30 cellular contexts compared by ENCODE assay signal in the genomic region with DNA sequence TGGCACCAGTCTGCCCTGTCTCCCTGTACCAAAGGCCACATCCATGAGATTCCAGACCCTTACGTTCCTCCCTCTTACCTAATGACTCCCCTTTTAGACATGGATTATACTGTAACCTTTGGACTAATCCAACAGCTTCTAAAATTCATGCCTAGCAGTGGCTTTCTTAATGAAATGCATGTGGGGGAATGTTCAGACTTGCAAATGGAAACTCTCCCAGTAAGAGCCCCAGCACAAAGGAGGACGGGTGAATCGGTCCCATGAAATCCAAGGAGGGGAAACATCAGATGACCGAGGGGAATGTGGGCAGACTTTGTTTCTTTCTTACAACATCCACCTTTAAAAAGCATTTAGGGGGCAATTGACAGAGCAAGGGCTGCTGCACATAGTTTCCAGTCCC.
"Had no signal": no experiment of that assay in that cellular context is flagged by ENCODE, and none has a peak within 500 bp of the region (broad histone marks: within the 10 kb centered on the region; RNA-seq: fewer than 3 reads in every experiment).

No MANE protein-coding gene starts in this region.

- H3K27ac Mint-ChIP-seq: activated CD4-positive, alpha-beta T cell treated with anti-CD3 and anti-CD28 coated beads for 36 hours; activated T-helper 1 cell treated with anti-CD3 and anti-CD28 coated beads, Interleukin-12 subunit alpha, Interleukin-12 subunit beta, Interleukin-2, Interleukin-4 antibody, amounts not matched to agents 30 ng/mL and 10 ng/mL and 1 ng/mL, durations not matched to agents 14 hours and 24 hours and 36 hours; dendritic cell treated with granulocyte-macrophage colony-stimulating factor and Interleukin-4, amounts not matched to agents 40 ng/mL and 50 ng/mL, for 4 days; endodermal cell; nephron progenitor cell; stimulated activated memory B cell treated with anti-CD40 and anti-IgM and Interleukin-4, amounts not matched to agents 10 μg/mL and 1 μg/mL and 100 μg/mL, for 72 hours; stimulated activated naive CD8-positive, alpha-beta T cell treated with anti-CD3 and anti-CD28 coated beads, Interleukin-15, amount 100 ng/mL, for 72 hours; T-helper 2 cell treated with Interferon-gamma antibody and Interleukin-4, amounts not matched to agents 5 μg/mL and 100 μg/mL, for 36 hours had no signal

- H3K27me3 Mint-ChIP-seq: activated CD4-positive, alpha-beta T cell treated with anti-CD3 and anti-CD28 coated beads for 36 hours had no signal

- ATAC-seq: activated CD4-positive, alpha-beta T cell treated with anti-CD3 and anti-CD28 coated beads for 36 hours; heart right ventricle; stimulated activated memory B cell treated with anti-CD40 and anti-IgM and Interleukin-4, amounts not matched to agents 10 μg/mL and 1 μg/mL and 100 μg/mL, for 72 hours; stimulated activated naive CD8-positive, alpha-beta T cell treated with anti-CD3 and anti-CD28 coated beads, Interleukin-15, amount 100 ng/mL, for 72 hours had no signal

- H3K9me3 Mint-ChIP-seq: activated T-helper 1 cell treated with anti-CD3 and anti-CD28 coated beads, Interleukin-12 subunit alpha, Interleukin-12 subunit beta, Interleukin-2, Interleukin-4 antibody, amounts not matched to agents 30 ng/mL and 10 ng/mL and 1 ng/mL, durations not matched to agents 14 hours and 24 hours and 36 hours; central memory CD8-positive, alpha-beta T cell; dendritic cell treated with granulocyte-macrophage colony-stimulating factor and Interleukin-4, amounts not matched to agents 40 ng/mL and 50 ng/mL, for 4 days; endodermal cell; nephron progenitor cell; stimulated activated memory B cell treated with anti-CD40 and anti-IgM and Interleukin-4, amounts not matched to agents 10 μg/mL and 1 μg/mL and 100 μg/mL, for 72 hours; stimulated activated naive CD8-positive, alpha-beta T cell treated with anti-CD3 and anti-CD28 coated beads, Interleukin-15, amount 100 ng/mL, for 72 hours; T-helper 2 cell treated with Interferon-gamma antibody and Interleukin-4, amounts not matched to agents 5 μg/mL and 100 μg/mL, for 36 hours had no signal

- H3K36me3 Mint-ChIP-seq: stimulated activated memory B cell treated with anti-CD40 and anti-IgM and Interleukin-4, amounts not matched to agents 10 μg/mL and 1 μg/mL and 100 μg/mL, for 72 hours had no signal

- H3K9me3 ChIP-seq: breast epithelium, heart right ventricle, left ventricle myocardium inferior, right atrium auricular region, thyroid gland, upper lobe of left lung had no signal

- H3K4me3 Mint-ChIP-seq: activated CD4-positive, alpha-beta T cell treated with anti-CD3 and anti-CD28 coated beads for 36 hours; activated T-helper 1 cell treated with anti-CD3 and anti-CD28 coated beads, Interleukin-12 subunit alpha, Interleukin-12 subunit beta, Interleukin-2, Interleukin-4 antibody, amounts not matched to agents 30 ng/mL and 10 ng/mL and 1 ng/mL, durations not matched to agents 14 hours and 24 hours and 36 hours; central memory CD8-positive, alpha-beta T cell; dendritic cell treated with granulocyte-macrophage colony-stimulating factor and Interleukin-4, amounts not matched to agents 40 ng/mL and 50 ng/mL, for 4 days; endodermal cell; nephron progenitor cell; stimulated activated memory B cell treated with anti-CD40 and anti-IgM and Interleukin-4, amounts not matched to agents 10 μg/mL and 1 μg/mL and 100 μg/mL, for 72 hours; stimulated activated naive CD8-positive, alpha-beta T cell treated with anti-CD3 and anti-CD28 coated beads, Interleukin-15, amount 100 ng/mL, for 72 hours; T-helper 2 cell treated with Interferon-gamma antibody and Interleukin-4, amounts not matched to agents 5 μg/mL and 100 μg/mL, for 36 hours had no signal

- H3K4me1 Mint-ChIP-seq: activated CD4-positive, alpha-beta T cell treated with anti-CD3 and anti-CD28 coated beads for 36 hours; central memory CD8-positive, alpha-beta T cell; stimulated activated memory B cell treated with anti-CD40 and anti-IgM and Interleukin-4, amounts not matched to agents 10 μg/mL and 1 μg/mL and 100 μg/mL, for 72 hours; stimulated activated naive CD8-positive, alpha-beta T cell treated with anti-CD3 and anti-CD28 coated beads, Interleukin-15, amount 100 ng/mL, for 72 hours had no signal

- H3K4me3 ChIP-seq: breast epithelium, heart right ventricle, left ventricle myocardium inferior, lung, right atrium auricular region, smooth muscle cell, thyroid gland, upper lobe of left lung had no signal

- H3K27ac ChIP-seq: epithelial cell of prostate, heart right ventricle, left ventricle myocardium inferior, right atrium auricular region, thyroid gland, upper lobe of left lung had no signal

- H3K4me2 ChIP-seq: smooth muscle cell had no signal

- DNase-seq: activated CD4-positive, alpha-beta T cell treated with anti-CD3 and anti-CD28 coated beads for 36 hours; activated CD4-positive, alpha-beta T cell treated with anti-CD3 and anti-CD28 coated beads, Interleukin-2, amount 50 U/mL, for 4 hours; activated CD4-positive, CD25-positive, alpha-beta regulatory T cell; activated gamma-delta T cell; activated naive CD4-positive, alpha-beta T cell treated with anti-CD3 and anti-CD28 coated beads, Interleukin-2, amount 50 U/mL, for 16 hours; activated T-cell treated with anti-CD3 and anti-CD28 coated beads, Interleukin-2, amount 50 U/mL, for 1 hour; amygdala; endodermal cell; heart right ventricle; left ventricle myocardium inferior; mesendoderm; nephron progenitor cell; occipital lobe; stimulated activated CD4-positive, alpha-beta T cell treated with anti-CD3 and anti-CD28 coated beads, Interleukin-1b, Interleukin-23, amount 100 ng/mL, for 48 hours; stimulated activated CD4-positive, alpha-beta T cell treated with anti-CD3 and anti-CD28 coated beads, Interleukin-4, amount 100 ng/mL, for 4 hours; stimulated activated CD8-positive, alpha-beta memory T cell treated with anti-CD3 and anti-CD28 coated beads, Interleukin-4, amount 100 ng/mL, for 48 hours; stimulated activated naive CD8-positive, alpha-beta T cell treated with anti-CD3 and anti-CD28 coated beads, Interleukin-15, amount 100 ng/mL, for 72 hours; T-helper 1 cell; thyroid gland had no signal

- H3K4me1 ChIP-seq: thyroid gland had no signal

- H3K36me3 ChIP-seq: breast epithelium, heart right ventricle, left ventricle myocardium inferior, right atrium auricular region, thyroid gland, upper lobe of left lung had no signal

- H3K27me3 ChIP-seq: breast epithelium, right atrium auricular region, thyroid gland, upper lobe of left lung had no signal
